18 cellular contexts compared by ENCODE assay signal in genomic region chr10:35343739-35344138, GRCh38.
"Had no signal": no experiment of that assay in that cellular context is flagged by ENCODE, and none has a peak within 500 bp of the region (broad histone marks: within the 10 kb centered on the region; RNA-seq: fewer than 3 reads in every experiment).

No MANE protein-coding gene starts in this region.

- DNase-seq: activated CD4-positive, alpha-beta T cell treated with anti-CD3 and anti-CD28 coated beads, Interleukin-2, amount 50 U/mL, for 48 hours; activated CD8-positive, alpha-beta memory T cell treated with anti-CD3 and anti-CD28 coated beads, Interleukin-2, amount 10 ng/mL, durations not matched to agents 7 days and 5 days; amygdala; effector memory CD8-positive, alpha-beta T cell; esophagus squamous epithelium; hippocampal formation; islet precursor cell; lower lobe of right lung; naive thymus-derived CD8-positive, alpha-beta T cell; stimulated activated CD4-positive, alpha-beta T cell treated with anti-CD3 and anti-CD28 coated beads, Interleukin-4, amount 100 ng/mL, for 1 hour; thyroid gland; WERI-Rb-1 had no signal

- H3K9me3 Mint-ChIP-seq: dendritic cell treated with granulocyte-macrophage colony-stimulating factor and Interleukin-4, amounts not matched to agents 40 ng/mL and 50 ng/mL, for 4 days; effector memory CD8-positive, alpha-beta T cell; naive thymus-derived CD8-positive, alpha-beta T cell had no signal

- H3K4me3 Mint-ChIP-seq: activated CD8-positive, alpha-beta memory T cell treated with anti-CD3 and anti-CD28 coated beads, Interleukin-2, amount 10 ng/mL, durations not matched to agents 7 days and 5 days; dendritic cell treated with granulocyte-macrophage colony-stimulating factor and Interleukin-4, amounts not matched to agents 40 ng/mL and 50 ng/mL, for 4 days; effector memory CD8-positive, alpha-beta T cell had no signal

- ATAC-seq: activated CD8-positive, alpha-beta memory T cell treated with anti-CD3 and anti-CD28 coated beads, Interleukin-2, amount 10 ng/mL, durations not matched to agents 7 days and 5 days; effector memory CD8-positive, alpha-beta T cell; lower lobe of right lung; naive thymus-derived CD8-positive, alpha-beta T cell; sciatic nerve had no signal

- H3K4me3 ChIP-seq: cardiac muscle cell, esophagus squamous epithelium, lower lobe of right lung, SK-N-MC, smooth muscle cell, thyroid gland had no signal

- H3K27ac Mint-ChIP-seq: activated CD8-positive, alpha-beta memory T cell treated with anti-CD3 and anti-CD28 coated beads, Interleukin-2, amount 10 ng/mL, durations not matched to agents 7 days and 5 days; dendritic cell treated with granulocyte-macrophage colony-stimulating factor and Interleukin-4, amounts not matched to agents 40 ng/mL and 50 ng/mL, for 4 days; naive thymus-derived CD8-positive, alpha-beta T cell had no signal

- H3K9ac ChIP-seq: parathyroid adenoma had no signal

- H3K27ac ChIP-seq: cardiac muscle cell, esophagus squamous epithelium, lower lobe of right lung, parathyroid adenoma, SK-N-MC, thyroid gland, WERI-Rb-1 had no signal

- H3K27me3 Mint-ChIP-seq: activated CD8-positive, alpha-beta memory T cell treated with anti-CD3 and anti-CD28 coated beads, Interleukin-2, amount 10 ng/mL, durations not matched to agents 7 days and 5 days; dendritic cell treated with granulocyte-macrophage colony-stimulating factor and Interleukin-4, amounts not matched to agents 40 ng/mL and 50 ng/mL, for 4 days; effector memory CD8-positive, alpha-beta T cell; naive thymus-derived CD8-positive, alpha-beta T cell had no signal

- H2AFZ ChIP-seq: parathyroid adenoma had no signal

- H3K4me2 ChIP-seq: smooth muscle cell had no signal

- H3K27me3 ChIP-seq: cardiac muscle cell, esophagus squamous epithelium, thyroid gland had no signal
